In the genomic region with DNA sequence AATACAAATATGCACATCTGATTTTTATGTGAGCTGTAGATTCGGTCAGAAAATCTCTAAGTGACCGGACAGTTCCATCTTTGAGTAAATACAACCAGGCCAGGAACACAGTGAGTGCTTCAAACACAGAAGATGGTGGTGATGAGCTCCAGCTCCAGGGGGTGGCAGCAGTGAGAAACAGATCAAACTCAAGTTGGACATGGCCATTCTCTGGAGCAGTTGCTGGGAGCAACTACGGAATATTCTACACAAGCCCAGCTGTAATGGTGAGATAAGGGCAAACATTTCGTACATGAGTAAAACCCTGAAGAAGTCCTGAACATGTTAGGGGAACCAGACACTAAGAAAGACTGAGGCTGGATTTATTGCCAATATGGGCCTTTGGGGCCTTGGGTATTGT, we compare ENCODE assay signal across 8 cellular contexts.
DNase-seq lines count a peak whose midpoint lies in the region; ATAC-seq and TF ChIP-seq lines count a peak whose summit lies in the region.

No MANE protein-coding gene starts in this region.

- no peak overlapping the region for H3K9ac ChIP-seq in mammary epithelial cell (ENCODE audit: insufficient read depth, low read length)

- no peaks in the 10 kb centered on the region for H3K36me3 ChIP-seq in mammary epithelial cell (ENCODE audit: insufficient read depth, low read length)

- H3K4me2 ChIP-seq in mammary epithelial cell (ENCODE audit: insufficient read depth, low read depth, low read length), result no peak overlapping the region

- H3K36me3 Mint-ChIP-seq in osteocyte (ENCODE audit: unreplicated experiment), result no peaks in the 10 kb centered on the region

- H3K4me3 Mint-ChIP-seq in osteocyte (ENCODE audit: unreplicated experiment), result no peak overlapping the region

- H3K27me3 Mint-ChIP-seq in osteocyte (ENCODE audit: unreplicated experiment), result no peaks in the 10 kb centered on the region

- intact Hi-C loops in mammary epithelial cell (cut with micrococcal nuclease) (loop anchor here (5.0 kb wide), 1 partner anchor 551 kb away; no protein-coding TSS in a partner anchor), lower leg skin (cut with DNase I; ENCODE audit: low total_unique reads) (no loop called here)

- no peaks in the 10 kb centered on the region for H4K20me1 ChIP-seq in mammary epithelial cell (ENCODE audit: insufficient read depth, low read length)

- no peak overlapping the region for H3K27ac Mint-ChIP-seq in osteocyte (ENCODE audit: unreplicated experiment)

- TF ChIP-seq CTCF in mammary epithelial cell (conservative IDR thresholded peaks at IDR 0.05 in 1 of 2, IDR thresholded peaks at IDR 0.05 in 1 of 2; ENCODE audit: extremely low read depth in 1 of 2, insufficient read depth in 1 of 2, low read depth in 1 of 2, low read length in 2 of 2) (peak; percentile 34 to 51), osteocyte (IDR thresholded peaks at IDR 0.05) (peak; percentile 14), lower leg skin (IDR thresholded peaks at IDR 0.05) (no peak)

- H3K4me3 ChIP-seq in mammary epithelial cell (replicated peaks in 1 of 3; ENCODE audit: insufficient read depth in 1 of 3, low read depth in 2 of 3, low read length in 3 of 3) (no peak overlapping the region), lower leg skin (ENCODE audit: low read depth, poor library complexity, severe bottlenecking) (no peak overlapping the region)

- no peak overlapping the region for H2AFZ ChIP-seq in mammary epithelial cell (ENCODE audit: low read depth, low read length)

- H3K27me3 ChIP-seq in mammary epithelial cell (ENCODE audit: insufficient read depth, low read length), result no peaks in the 10 kb centered on the region

- dilution Hi-C loops in mammary epithelial cell (cut with HindIII; ENCODE audit: low sequenced_read_pairs), result no loop called here

- no peak for ATAC-seq in HG02970 (IDR thresholded peaks at IDR 0.05; ENCODE audit: low FRiP score, unreplicated experiment)

- DNase-seq in NCI-H1092 treated with DMSO at 0.1 percent for 48 hours (lab: John Stamatoyannopoulos, UW) (peak; percentile 3), NCI-H1092 (lab: John Stamatoyannopoulos, UW) (no peak), NCI-H1694 (lab: John Stamatoyannopoulos, UW) (peak; percentile 26), mammary epithelial cell (peak; percentile 14), osteocyte (ENCODE audit: extremely low spot score, unreplicated experiment) (no peak), lower leg skin (ENCODE audit: low spot score in 2 of 2) (no peak)
- no peak for DNase-seq in activated effector memory CD4-positive, alpha-beta T cell treated with Interleukin-2 at 50 U/mL for 16 hours

- BruUV-seq in mammary epithelial cell (replicated peaks; lab: Mats Ljungman, UMichigan), result no TSS peak

- H3K27ac ChIP-seq in mammary epithelial cell (ENCODE audit: insufficient read depth, low read depth, low read length), result no peak overlapping the region

- in situ Hi-C loops in mammary epithelial cell (cut with MboI; ENCODE audit: low sequenced_read_pairs in 2 of 2), result no loop called here

- H3K79me2 ChIP-seq in mammary epithelial cell (ENCODE audit: insufficient read depth, low read length), result no peaks in the 10 kb centered on the region

- 84% methylated on average over 2 of the region's 4 CpGs for WGBS in mammary epithelial cell (ENCODE audit: low coverage, missing lambda C conversion rate)
- 78 to 84% methylated on average over 4 of the region's 4 CpGs for WGBS in lower leg skin, 2 donors

- no peak for TF ChIP-seq POLR2A in lower leg skin (IDR thresholded peaks at IDR 0.05)

- CTCF ChIA-PET in mammary epithelial cell (lab: Charles Lee; ENCODE audit: low non-redundant PET), result interaction anchor here (0.8 kb wide), 1 partner anchor 484 kb away, joined by 3 read pairs; no protein-coding TSS in a partner anchor

- H3K9me3 Mint-ChIP-seq in osteocyte (ENCODE audit: unreplicated experiment), result peaks cover 8% of the 10 kb centered on the region

- no peaks in the 10 kb centered on the region for H3K4me1 ChIP-seq in mammary epithelial cell (ENCODE audit: insufficient read depth, low read length)

- H3K4me1 Mint-ChIP-seq in osteocyte (ENCODE audit: unreplicated experiment), result no peaks in the 10 kb centered on the region

- H3K9me3 ChIP-seq in mammary epithelial cell (replicated peaks; ENCODE audit: insufficient read depth, low read length), result no peaks in the 10 kb centered on the region

Comparison
In these comparisons a context has a peak if more than half of its experiments do, and no peak if none do; other contexts are left out.
1. DNase-seq: peak in NCI-H1092 treated with DMSO at 0.1 percent for 48 hours (single experiment), NCI-H1694 (single experiment) and mammary epithelial cell (single experiment); none in NCI-H1092 (single experiment), osteocyte (single experiment), activated effector memory CD4-positive, alpha-beta T cell treated with Interleukin-2 at 50 U/mL for 16 hours (single experiment) and lower leg skin (0 of 2).
2. CTCF ChIP-seq: peak in mammary epithelial cell (2 of 2) and osteocyte (single experiment); none in lower leg skin (0 of 3).